ENCODE assay signal across 12 cellular contexts in the genomic region with DNA sequence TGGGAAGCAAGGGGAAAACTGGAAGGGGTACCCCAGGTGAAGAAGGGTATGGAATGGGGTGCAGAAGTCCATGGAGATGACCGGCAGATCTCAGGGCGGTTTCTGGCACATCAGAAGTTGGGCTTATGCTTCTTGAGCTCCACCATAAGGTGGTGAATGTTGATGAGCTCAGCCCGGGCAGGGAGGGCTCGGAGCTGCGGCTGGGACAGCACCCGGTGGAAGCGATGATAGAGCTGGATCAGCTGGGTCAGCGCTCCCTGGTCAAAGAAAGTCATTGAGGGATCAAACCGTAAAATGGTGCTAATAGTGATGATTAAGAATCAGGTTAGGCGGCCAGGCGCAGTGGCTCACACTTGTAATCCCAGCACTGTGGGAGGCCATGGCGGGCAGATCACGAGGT. TPM values are rescaled to one million over a fixed set of nuclear protein-coding genes. Genes with fewer than 3 reads are reported as not detected.
A peak's percentile ranks its signal among the peaks of the same experiment; 100 is the strongest.
DNase-seq lines count a peak whose midpoint lies in the region; ATAC-seq and TF ChIP-seq lines count a peak whose summit lies in the region.
"Had no signal": no experiment of that assay in that cellular context is flagged by ENCODE, and none has a peak within 500 bp of the region (broad histone marks: within the 10 kb centered on the region; RNA-seq: fewer than 3 reads in every experiment).

No MANE protein-coding gene starts in this region.

- DNase-seq in adipocyte (ENCODE audit: low read depth), result no peak
- no peak for DNase-seq in natural killer cell treated with Interleukin-12 subunit alpha and Interleukin-12 subunit beta and Interleukin-15 and Interleukin-18, amount 100 ng/mL, for 72 hours (ENCODE audit: low spot score)
- no peak for DNase-seq in stimulated activated CD4-positive, alpha-beta T cell treated with anti-CD3 and anti-CD28 coated beads, Interleukin-15, amount 100 ng/mL, for 24 hours
- DNase-seq in stimulated activated CD8-positive, alpha-beta memory T cell treated with anti-CD3 and anti-CD28 coated beads, Interleukin-4, amount 100 ng/mL, for 48 hours, result no peak
- DNase-seq in NCI-H446 treated with DMSO at 0.1 percent for 48 hours (lab: John Stamatoyannopoulos, UW), result no peak
- DNase-seq: effector CD8-positive, alpha-beta T cell; NCI-H526 treated with DMSO at 0.1 percent for 48 hours; testis had no signal

- peaks cover 15% of the 10 kb centered on the region for H3K36me3 ChIP-seq in adipocyte (ENCODE audit: control insufficient read depth, insufficient read depth, low read length, severe bottlenecking)

- no peaks in the 10 kb centered on the region for H3K27me3 ChIP-seq in adipocyte (replicated peaks; ENCODE audit: control insufficient read depth, insufficient read depth, low read length)
- H3K27me3 ChIP-seq: testis had no signal

- H3K4me1 ChIP-seq in adipocyte (ENCODE audit: control insufficient read depth, insufficient read depth, low read length), result peaks cover 46% of the 10 kb centered on the region

- H3K4me1 Mint-ChIP-seq in IgD-negative memory B cell, result peaks cover 13 to 14% (median 13%) of the 10 kb centered on the region in 3 donors
- peaks cover 29 to 31% of the 10 kb centered on the region in 2 donors for H3K4me1 Mint-ChIP-seq in natural killer cell treated with Interleukin-12 subunit alpha and Interleukin-12 subunit beta and Interleukin-15 and Interleukin-18, amount 100 ng/mL, for 72 hours (ENCODE audit: low read depth in 2 of 2)

- H3K27ac ChIP-seq in C4-2B, result peak overlapping the region; percentile 95

- ATAC-seq in natural killer cell treated with Interleukin-12 subunit alpha and Interleukin-12 subunit beta and Interleukin-15 and Interleukin-18, amount 100 ng/mL, for 72 hours, result no peak
- ATAC-seq in GM21526 (IDR thresholded peaks at IDR 0.05; ENCODE audit: low FRiP score, unreplicated experiment), result no peak

- TF ChIP-seq CTCF in C4-2B (conservative IDR thresholded peaks at IDR 0.05), result no peak

- H3K27me3 Mint-ChIP-seq in IgD-negative memory B cell, result peaks cover 2% of the 10 kb centered on the region
- no peaks in the 10 kb centered on the region for H3K27me3 Mint-ChIP-seq in natural killer cell treated with Interleukin-12 subunit alpha and Interleukin-12 subunit beta and Interleukin-15 and Interleukin-18, amount 100 ng/mL, for 72 hours

- peak overlapping the region; percentile 90 for H3K4me3 ChIP-seq in adipocyte (ENCODE audit: low read length)

- H3K9me3 Mint-ChIP-seq in IgD-negative memory B cell, result no peaks in the 10 kb centered on the region
- no peaks in the 10 kb centered on the region for H3K9me3 Mint-ChIP-seq in natural killer cell treated with Interleukin-12 subunit alpha and Interleukin-12 subunit beta and Interleukin-15 and Interleukin-18, amount 100 ng/mL, for 72 hours

- H3K9ac ChIP-seq in adipocyte (ENCODE audit: low read length), result peak overlapping the region; percentile 98

- H3K9me3 ChIP-seq in adipocyte (ENCODE audit: control insufficient read depth, low read length), result no peaks in the 10 kb centered on the region
- H3K9me3 ChIP-seq: testis had no signal

- peak overlapping the region in 3 of 4 donors; percentile 74 to 94 (median 87) for H3K4me3 Mint-ChIP-seq in IgD-negative memory B cell
- H3K4me3 Mint-ChIP-seq in natural killer cell treated with Interleukin-12 subunit alpha and Interleukin-12 subunit beta and Interleukin-15 and Interleukin-18, amount 100 ng/mL, for 72 hours, result peak overlapping the region; percentile 97

- no peak overlapping the region for H3K27ac Mint-ChIP-seq in IgD-negative memory B cell
- H3K27ac Mint-ChIP-seq in natural killer cell treated with Interleukin-12 subunit alpha and Interleukin-12 subunit beta and Interleukin-15 and Interleukin-18, amount 100 ng/mL, for 72 hours, result peak overlapping the region; percentile 96 to 98

- peaks cover 4% of the 10 kb centered on the region for H3K36me3 Mint-ChIP-seq in IgD-negative memory B cell
- H3K36me3 Mint-ChIP-seq in natural killer cell treated with Interleukin-12 subunit alpha and Interleukin-12 subunit beta and Interleukin-15 and Interleukin-18, amount 100 ng/mL, for 72 hours, result peaks cover 16% of the 10 kb centered on the region

RNA-seq across cellular contexts. Expression of a gene that starts 20.9 kb away (rescaled TPM):
- 18.4 TPM for polyA plus RNA-seq in IgD-negative memory B cell
- total RNA-seq in natural killer cell treated with Interleukin-12 subunit alpha and Interleukin-12 subunit beta and Interleukin-15 and Interleukin-18, amount 100 ng/mL, for 72 hours, result 10 to 100 TPM; 48.6 to 76.5 TPM

RNA-seq across cellular contexts. Expression of a gene that starts 21.1 kb away (rescaled TPM):
- 9,150 TPM for polyA plus RNA-seq in IgD-negative memory B cell
- 1,000 to 10,000 TPM; 1,431 to 1,446 TPM for total RNA-seq in natural killer cell treated with Interleukin-12 subunit alpha and Interleukin-12 subunit beta and Interleukin-15 and Interleukin-18, amount 100 ng/mL, for 72 hours

RNA-seq across cellular contexts. Expression of a gene that starts 26.2 kb away (rescaled TPM):
- 35.4 TPM for polyA plus RNA-seq in IgD-negative memory B cell
- total RNA-seq in natural killer cell treated with Interleukin-12 subunit alpha and Interleukin-12 subunit beta and Interleukin-15 and Interleukin-18, amount 100 ng/mL, for 72 hours, result 10 to 100 TPM; 10.1 to 11.2 TPM
- total RNA-seq: myocyte had no signal

RNA-seq across cellular contexts. Expression of a gene that starts 38.3 kb away (rescaled TPM):
- polyA plus RNA-seq in IgD-negative memory B cell, result 68.7 TPM
- total RNA-seq in natural killer cell treated with Interleukin-12 subunit alpha and Interleukin-12 subunit beta and Interleukin-15 and Interleukin-18, amount 100 ng/mL, for 72 hours, result 100 to 1,000 TPM in 1 of 2 donors, 10 to 100 TPM in 1; 81.8 to 148 TPM

RNA-seq across cellular contexts. Expression of a gene that starts 38.7 kb away (rescaled TPM):
- 49.3 TPM for polyA plus RNA-seq in IgD-negative memory B cell
- 10 to 100 TPM; 72.0 to 76.8 TPM for total RNA-seq in natural killer cell treated with Interleukin-12 subunit alpha and Interleukin-12 subunit beta and Interleukin-15 and Interleukin-18, amount 100 ng/mL, for 72 hours

Comparison
In these comparisons a context has a peak if more than half of its experiments do, and no peak if none do; other contexts are left out.
1. H3K27ac Mint-ChIP-seq: peak in natural killer cell treated with Interleukin-12 subunit alpha and Interleukin-12 subunit beta and Interleukin-15 and Interleukin-18, amount 100 ng/mL, for 72 hours (2 of 2); none in IgD-negative memory B cell (0 of 3).